8 cellular contexts compared by ENCODE assay signal in genomic region chr17:81387235-81388060, GRCh38. TPM values are rescaled to one million over a fixed set of nuclear protein-coding genes. Genes with fewer than 3 reads are reported as not detected.
A peak's percentile ranks its signal among the peaks of the same experiment; 100 is the strongest.
DNase-seq lines count a peak whose midpoint lies in the region; ATAC-seq and TF ChIP-seq lines count a peak whose summit lies in the region.

No MANE protein-coding gene starts in this region.

- peaks cover 16% of the 10 kb centered on the region for H3K4me1 ChIP-seq in endodermal cell (ENCODE audit: control insufficient read depth, insufficient read depth, low read length)

- no peak for ATAC-seq in HG02763 (IDR thresholded peaks at IDR 0.05; ENCODE audit: unreplicated experiment)

- H3K27ac ChIP-seq in endodermal cell (ENCODE audit: low read depth, low read length) = peak overlapping the region; percentile 89

- no peaks in the 10 kb centered on the region for H3K9me3 ChIP-seq in endodermal cell (ENCODE audit: control insufficient read depth, low read length)

- H3K4me3 ChIP-seq in WI38 (ENCODE audit: low read depth, low read length) (peak overlapping the region; percentile 68), endodermal cell (ENCODE audit: low read length) (peak overlapping the region; percentile 75)

- H3K27me3 Mint-ChIP-seq in endodermal cell (ENCODE audit: insufficient read depth) (peaks cover 56% of the 10 kb centered on the region), mesothelial cell of epicardium (ENCODE audit: low read depth) (no peaks in the 10 kb centered on the region)

- peaks cover 12% of the 10 kb centered on the region for H3K27me3 ChIP-seq in endodermal cell (ENCODE audit: control insufficient read depth, insufficient read depth, low read length, poor library complexity, severe bottlenecking)

- H3K36me3 ChIP-seq in endodermal cell (ENCODE audit: control insufficient read depth, insufficient read depth, low read length) = peaks cover 6% of the 10 kb centered on the region

- DNase-seq in activated effector memory CD4-positive, alpha-beta T cell treated with anti-CD3 and anti-CD28 coated beads, Interleukin-2, amount 50 U/mL, for 16 hours = peak; percentile 82
- DNase-seq in activated effector memory CD4-positive, alpha-beta T cell treated with Interleukin-2 at 50 U/mL for 16 hours = no peak
- peak; percentile 84 for DNase-seq in endodermal cell
- peak in 1 of 2 experiments; percentile 77 for DNase-seq in mesothelial cell of epicardium (ENCODE audit: low spot score in 2 of 2, unreplicated experiment in 2 of 2)
- DNase-seq in stimulated activated naive CD4-positive, alpha-beta T cell treated with Interleukin-2 at 50 U/mL for 16 hours (lab: John Stamatoyannopoulos, UW) = peak; percentile 61
- no peak for DNase-seq in NCI-H446 treated with DMSO at 0.1 percent for 48 hours (lab: John Stamatoyannopoulos, UW)

- H3K4me1 Mint-ChIP-seq in endodermal cell = peaks cover 26% of the 10 kb centered on the region
- peaks cover 61% of the 10 kb centered on the region for H3K4me1 Mint-ChIP-seq in mesothelial cell of epicardium

- H3K9me3 Mint-ChIP-seq in endodermal cell = no peaks in the 10 kb centered on the region
- no peaks in the 10 kb centered on the region for H3K9me3 Mint-ChIP-seq in mesothelial cell of epicardium

- H3K9ac ChIP-seq in endodermal cell (ENCODE audit: extremely low read depth, low read length, poor library complexity, severe bottlenecking) = peak overlapping the region; percentile 53

- TF ChIP-seq CTCF in WI38 (IDR thresholded peaks at IDR 0.05; ENCODE audit: low read depth, low read length) (no peak), endodermal cell (conservative IDR thresholded peaks at IDR 0.05) (no peak), mesothelial cell of epicardium (IDR thresholded peaks at IDR 0.05; ENCODE audit: unreplicated experiment) (no peak)

- H3K36me3 Mint-ChIP-seq in endodermal cell (ENCODE audit: low read depth) (peaks cover 16% of the 10 kb centered on the region), mesothelial cell of epicardium (no peaks in the 10 kb centered on the region)

- H3K27ac Mint-ChIP-seq in endodermal cell (peak overlapping the region; percentile 58), mesothelial cell of epicardium (peak overlapping the region; percentile 93)

- WGBS in endodermal cell (ENCODE audit: insufficient coverage in 1 of 2, insufficient read length in 1 of 2), 2 experiments = 1 to 3% methylated on average over 37 to 73 of the region's 73 CpGs

- H3K4me3 Mint-ChIP-seq in endodermal cell (peak overlapping the region; percentile 58), mesothelial cell of epicardium (peak overlapping the region; percentile 69)

RNA-seq across cellular contexts. Expression of gene BAHCC1, which starts 7.8 kb away (rescaled TPM):
- total RNA-seq in endodermal cell = 10 to 100 TPM; 63.9 to 78.1 TPM
- polyA plus RNA-seq in endodermal cell (2013, experiment 1 of 2) = 40.3 TPM
- 37.2 TPM for polyA plus RNA-seq in endodermal cell (2013, experiment 2 of 2)
- total RNA-seq in mesothelial cell of epicardium = 34.9 to 36.4 TPM (median 35.1 TPM) in 3 replicates

Comparison
In these comparisons a context has a peak if more than half of its experiments do, and no peak if none do; other contexts are left out.
1. DNase-seq: peak in activated effector memory CD4-positive, alpha-beta T cell treated with anti-CD3 and anti-CD28 coated beads, Interleukin-2, amount 50 U/mL, for 16 hours (single experiment), endodermal cell (single experiment) and stimulated activated naive CD4-positive, alpha-beta T cell treated with Interleukin-2 at 50 U/mL for 16 hours (single experiment); none in activated effector memory CD4-positive, alpha-beta T cell treated with Interleukin-2 at 50 U/mL for 16 hours (single experiment) and NCI-H446 treated with DMSO at 0.1 percent for 48 hours (single experiment).